Comparison of ENCODE assay signal across 7 cellular contexts in the genomic region with DNA sequence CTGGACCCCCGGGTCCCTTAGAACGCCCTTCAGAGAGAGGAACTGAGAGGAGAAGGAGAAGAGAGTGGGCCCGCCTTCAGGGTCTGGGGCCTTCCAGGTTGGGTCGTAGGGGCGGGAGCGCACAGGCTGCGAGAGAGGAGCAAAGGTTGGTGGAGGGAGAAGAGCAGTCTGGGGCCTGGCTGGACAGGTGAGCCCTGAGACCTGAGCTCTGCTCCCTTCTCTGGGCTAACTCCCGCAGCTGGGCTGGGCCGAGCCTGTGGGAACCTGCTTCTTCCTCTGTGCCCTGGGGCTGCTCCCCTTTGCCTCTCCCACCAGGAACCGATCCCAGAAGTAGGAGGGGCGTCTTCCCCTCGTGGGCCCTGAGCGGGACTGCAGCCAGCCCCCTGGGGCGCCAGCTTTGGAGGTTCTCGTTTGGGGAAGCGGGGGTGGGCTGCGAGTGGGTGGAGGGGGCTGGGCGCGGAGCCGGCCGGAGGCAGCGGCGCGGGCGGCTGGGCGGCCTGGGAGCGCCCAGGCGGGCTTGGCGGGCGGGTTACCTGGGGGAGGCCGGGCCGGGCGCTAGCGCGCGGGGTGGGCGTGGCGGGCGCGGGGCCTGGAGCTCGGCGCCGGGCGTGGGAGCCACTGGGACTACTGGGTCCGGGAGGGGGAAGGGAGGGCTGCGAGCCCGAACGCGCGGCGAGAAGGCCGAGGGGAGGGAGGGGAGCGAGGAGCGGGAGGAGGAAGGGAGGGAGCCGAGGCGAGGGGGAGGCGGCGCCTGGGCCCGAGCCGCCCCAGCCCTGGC.
DNase-seq lines count a peak whose midpoint lies in the region; TF ChIP-seq lines count a peak whose summit lies in the region.

Gene DDR1 (plus strand): TSS at position 777 of the 778 bp plus-strand sequence. CDS start 4,211 bp downstream, outside the sequence.

- peaks cover 60% of the 10 kb centered on the region for H3K27me3 Mint-ChIP-seq in dendritic cell treated with granulocyte-macrophage colony-stimulating factor and Interleukin-4, amounts not matched to agents 40 ng/mL and 50 ng/mL, for 4 days

- H3K36me3 Mint-ChIP-seq in dendritic cell treated with granulocyte-macrophage colony-stimulating factor and Interleukin-4, amounts not matched to agents 40 ng/mL and 50 ng/mL, for 4 days (ENCODE audit: low read depth), result no peaks in the 10 kb centered on the region

- peak within 1 kb of the TSS; percentile 64 for H3K4me3 Mint-ChIP-seq in dendritic cell treated with granulocyte-macrophage colony-stimulating factor and Interleukin-4, amounts not matched to agents 40 ng/mL and 50 ng/mL, for 4 days

- H3K4me1 Mint-ChIP-seq in dendritic cell treated with granulocyte-macrophage colony-stimulating factor and Interleukin-4, amounts not matched to agents 40 ng/mL and 50 ng/mL, for 4 days (ENCODE audit: low read depth), result peaks cover 26% of the 10 kb centered on the region

- peak within 1 kb of the TSS; percentile 28 for H3K27ac Mint-ChIP-seq in dendritic cell treated with granulocyte-macrophage colony-stimulating factor and Interleukin-4, amounts not matched to agents 40 ng/mL and 50 ng/mL, for 4 days

- in situ Hi-C loops in GM13977 (cut with MboI; ENCODE audit: low pct_unique_long_range_greater_than_20kb, low sequenced_read_pairs, unreplicated experiment), result no loop called here

- TF ChIP-seq CTCF in GM13977 (IDR thresholded peaks at IDR 0.05; ENCODE audit: extremely low read depth, insufficient read depth, missing control alignments), result no peak

- H3K9me3 Mint-ChIP-seq in dendritic cell treated with granulocyte-macrophage colony-stimulating factor and Interleukin-4, amounts not matched to agents 40 ng/mL and 50 ng/mL, for 4 days, result no peaks in the 10 kb centered on the region

- intact Hi-C loops in dendritic cell treated with granulocyte-macrophage colony-stimulating factor and Interleukin-4, amounts not matched to agents 40 ng/mL and 50 ng/mL, for 4 days (cut with micrococcal nuclease), result no loop called here

- DNase-seq in GM13977 (ENCODE audit: low spot score), result peak; percentile 89
- peak; percentile 12 for DNase-seq in NCI-H1694 (lab: John Stamatoyannopoulos, UW)
- peak; percentile 64 for DNase-seq in activated CD4-positive, alpha-beta T cell treated with anti-CD3 and anti-CD28 coated beads for 48 hours
- peak; percentile 96 for DNase-seq in left kidney (ENCODE audit: low read depth, low spot score)
- DNase-seq in stimulated activated CD4-positive, alpha-beta T cell treated with anti-CD3 and anti-CD28 coated beads, Interleukin-1b, Interleukin-23, amount 100 ng/mL, for 48 hours, result peak; percentile 32
- no peak for DNase-seq in cortex of kidney (lab: John Stamatoyannopoulos, UW)
